Comparison of ENCODE assay signal across 1 cellular context in the genomic region with DNA sequence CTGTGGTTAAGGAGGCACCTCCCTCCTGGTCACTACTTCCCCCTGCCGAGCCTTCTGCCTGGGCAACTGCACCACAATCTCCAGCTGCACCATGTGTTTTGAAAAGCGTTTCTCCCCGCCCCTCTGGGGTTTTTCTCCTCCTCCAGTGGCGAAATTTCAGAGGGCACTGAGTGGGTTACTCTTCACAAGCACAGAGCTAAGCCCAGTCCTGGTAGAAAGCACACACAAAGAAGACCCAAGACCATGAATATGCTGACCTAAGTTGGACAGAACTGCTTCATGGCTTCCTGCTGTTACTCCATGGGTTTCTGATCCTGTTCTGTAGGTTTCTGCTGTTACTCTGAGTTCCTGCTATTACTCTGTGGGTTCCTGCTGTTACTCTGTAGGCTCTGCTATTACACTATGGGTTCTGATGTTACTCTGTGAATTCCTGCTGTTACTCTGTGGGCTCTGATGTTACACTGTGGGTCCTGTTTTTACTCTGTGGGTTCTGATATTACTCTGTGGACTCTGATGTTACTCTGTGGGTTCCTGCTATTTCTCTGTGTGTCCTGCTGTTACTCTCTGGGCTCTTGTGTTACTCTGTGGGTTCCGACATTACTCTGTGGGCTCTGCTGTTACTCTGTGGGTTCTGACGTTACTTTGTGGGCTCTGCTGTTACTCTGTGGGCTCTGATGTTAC.
TF ChIP-seq lines count a peak whose summit lies in the region.

No MANE protein-coding gene starts in this region.

TF ChIP-seq in H1, 55 proteins besides CTCF, POLR2A, EP300 and RAD21:
- no peak for TF ChIP-seq KDM1A (IDR thresholded peaks at IDR 0.05; ENCODE audit: borderline replicate concordance, low read length)
- TF ChIP-seq GABPA (IDR thresholded peaks at IDR 0.05; ENCODE audit: borderline replicate concordance, insufficient read depth, low read length): no peak
- no peak for TF ChIP-seq CTBP2 (IDR thresholded peaks at IDR 0.05; ENCODE audit: borderline replicate concordance, insufficient read depth, insufficient read length, low read length)
- no peak for TF ChIP-seq FOSL1 (IDR thresholded peaks at IDR 0.05; ENCODE audit: insufficient read depth, low read depth, low read length)
- no peak for TF ChIP-seq NRF1 (IDR thresholded peaks at IDR 0.05; ENCODE audit: low read depth, low read length)
